8 cellular contexts compared by ENCODE assay signal in genomic region chr9:98315551-98316060, GRCh38.
A peak's percentile ranks its signal among the peaks of the same experiment; 100 is the strongest.
DNase-seq lines count a peak whose midpoint lies in the region; ATAC-seq and TF ChIP-seq lines count a peak whose summit lies in the region.

No MANE protein-coding gene starts in this region.

- DNase-seq in AG04449 (ENCODE audit: low read depth, low spot score) (no peak), NCI-H69 (lab: John Stamatoyannopoulos, UW) (peak; percentile 94), colonic mucosa (peak; percentile 79), right lobe of liver (peak; percentile 77 to 86 (median 82))
- peak; percentile 88 for DNase-seq in activated CD4-positive, alpha-beta T cell treated with anti-CD3 and anti-CD28 coated beads for 48 hours
- peak; percentile 58 to 71 (median 61) for DNase-seq in stimulated activated CD4-positive, alpha-beta T cell treated with anti-CD3 and anti-CD28 coated beads, TNF-alpha, amount 100 ng/mL, for 24 hours (ENCODE audit: low read depth in 3 of 3)

- POLR2A ChIA-PET in AG04449 (lab: Yijun Ruan, JAX) = no interaction called here

- 3% methylated on average over 4 of the region's 9 CpGs for WGBS in right lobe of liver (ENCODE audit: insufficient coverage, low coverage, low lambda C conversion rate, missing lambda C conversion rate)

- H3K4me3 ChIP-seq in AG04449 (ENCODE audit: low read depth, low read length) (no peak overlapping the region), colonic mucosa (no peak overlapping the region), right lobe of liver (peak overlapping the region in 1 of 3 donors; percentile 5)

- H3K9me3 ChIP-seq in colonic mucosa (no peaks in the 10 kb centered on the region), right lobe of liver (no peaks in the 10 kb centered on the region)

- CTCF ChIA-PET in AG04449 (lab: Yijun Ruan, JAX) = interaction anchor here (0.6 to 8.4 kb wide), 53 partner anchors 9 to 1907 kb away, joined by 3 to 207 read pairs (median 4); no protein-coding TSS in a partner anchor

- H3K36me3 ChIP-seq in colonic mucosa (no peaks in the 10 kb centered on the region), right lobe of liver (no peaks in the 10 kb centered on the region)

- ATAC-seq in GM18909 (IDR thresholded peaks at IDR 0.05; ENCODE audit: poor library complexity, unreplicated experiment) = peak; percentile 73
- ATAC-seq in HG03520 (IDR thresholded peaks at IDR 0.05; ENCODE audit: unreplicated experiment) = peak; percentile 64
- ATAC-seq in right lobe of liver = peak; percentile 95 to 98 (median 97)

- H3K4me1 ChIP-seq in colonic mucosa (no peaks in the 10 kb centered on the region), right lobe of liver (peaks cover 0 to 12% (median 2%) of the 10 kb centered on the region in 4 donors)

- H3K27me3 ChIP-seq in colonic mucosa (no peaks in the 10 kb centered on the region), right lobe of liver (no peaks in the 10 kb centered on the region)

- no peak overlapping the region for H3K9ac ChIP-seq in colonic mucosa (ENCODE audit: low read depth in 2 of 2, low read length in 2 of 2)

- no peak overlapping the region for H3K27ac ChIP-seq in colonic mucosa
- H3K27ac ChIP-seq in right lobe of liver = peak overlapping the region in 1 of 3 donors; percentile 45

- peak; percentile 94 for TF ChIP-seq CTCF in AG04449 (IDR thresholded peaks at IDR 0.05; ENCODE audit: insufficient read depth, low read length, missing control alignments)
- TF ChIP-seq CTCF in colonic mucosa (IDR thresholded peaks at IDR 0.05) = peak; percentile 89
- peak; percentile 78 to 93 (median 88) for TF ChIP-seq CTCF in right lobe of liver (IDR thresholded peaks at IDR 0.05)

- no peak for TF ChIP-seq POLR2A in right lobe of liver (IDR thresholded peaks at IDR 0.05)

- intact Hi-C loops in colonic mucosa (cut with DNase I) = loop anchor here (5.0 kb wide), 2 partner anchors 462 to 477 kb away; no protein-coding TSS in a partner anchor
- intact Hi-C loops in right lobe of liver (cut with DNase I) = loop anchor here (5.0 to 10.0 kb wide), 3 partner anchors 392 to 462 kb away; partner anchors contain the start of gene GABBR2 (in 1 of the 2)
